ENCODE assay signal across 1 cellular context in the genomic region with DNA sequence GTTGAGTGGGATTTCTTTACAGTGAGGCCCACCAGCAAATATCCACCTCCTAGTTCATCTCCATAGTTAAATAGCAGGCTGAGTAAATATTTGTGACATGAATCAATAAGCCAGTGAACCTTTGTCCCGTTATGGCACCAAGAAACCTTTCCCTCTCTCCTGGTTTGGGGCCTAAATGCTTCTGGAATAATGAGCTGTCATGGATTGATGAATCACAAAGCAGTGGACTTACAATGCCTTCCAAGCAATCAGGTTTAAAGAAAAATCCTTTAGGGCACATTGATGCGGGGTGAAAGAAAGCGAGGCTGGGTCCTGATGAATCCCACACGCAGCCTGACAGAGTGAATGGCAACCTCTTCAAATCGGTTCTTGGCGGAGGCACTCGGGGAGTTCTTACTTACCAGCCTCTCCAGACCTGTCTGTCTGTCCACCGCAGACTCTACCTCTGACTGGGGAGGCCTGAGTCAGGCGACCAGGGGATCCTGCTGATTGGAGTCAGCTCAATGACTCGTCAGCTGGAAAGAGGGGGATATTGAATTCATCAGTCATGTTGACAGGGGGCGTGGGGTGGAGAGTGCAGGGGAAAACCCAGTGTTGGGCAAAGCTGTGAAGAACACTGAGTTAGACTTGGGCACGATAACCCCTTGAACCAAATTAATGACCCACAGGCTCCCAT.
A peak's percentile ranks its signal among the peaks of the same experiment; 100 is the strongest.
TF ChIP-seq lines count a peak whose summit lies in the region.

No MANE protein-coding gene starts in this region.

TF ChIP-seq in HepG2, 621 proteins besides CTCF, POLR2A, EP300 and RAD21 (continued from another document and continues in another):
- TF ChIP-seq, protein P1, sequence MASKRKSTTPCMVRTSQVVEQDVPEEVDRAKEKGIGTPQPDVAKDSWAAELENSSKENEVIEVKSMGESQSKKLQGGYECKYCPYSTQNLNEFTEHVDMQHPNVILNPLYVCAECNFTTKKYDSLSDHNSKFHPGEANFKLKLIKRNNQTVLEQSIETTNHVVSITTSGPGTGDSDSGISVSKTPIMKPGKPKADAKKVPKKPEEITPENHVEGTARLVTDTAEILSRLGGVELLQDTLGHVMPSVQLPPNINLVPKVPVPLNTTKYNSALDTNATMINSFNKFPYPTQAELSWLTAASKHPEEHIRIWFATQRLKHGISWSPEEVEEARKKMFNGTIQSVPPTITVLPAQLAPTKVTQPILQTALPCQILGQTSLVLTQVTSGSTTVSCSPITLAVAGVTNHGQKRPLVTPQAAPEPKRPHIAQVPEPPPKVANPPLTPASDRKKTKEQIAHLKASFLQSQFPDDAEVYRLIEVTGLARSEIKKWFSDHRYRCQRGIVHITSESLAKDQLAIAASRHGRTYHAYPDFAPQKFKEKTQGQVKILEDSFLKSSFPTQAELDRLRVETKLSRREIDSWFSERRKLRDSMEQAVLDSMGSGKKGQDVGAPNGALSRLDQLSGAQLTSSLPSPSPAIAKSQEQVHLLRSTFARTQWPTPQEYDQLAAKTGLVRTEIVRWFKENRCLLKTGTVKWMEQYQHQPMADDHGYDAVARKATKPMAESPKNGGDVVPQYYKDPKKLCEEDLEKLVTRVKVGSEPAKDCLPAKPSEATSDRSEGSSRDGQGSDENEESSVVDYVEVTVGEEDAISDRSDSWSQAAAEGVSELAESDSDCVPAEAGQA (IDR thresholded peaks at IDR 0.05; ENCODE audit: low read depth): 0 out of 2 replicates have a peak, but pooled peaks have one; percentile 47
- TF ChIP-seq, protein P1 (CRISPR knock-in tag; IDR thresholded peaks at IDR 0.05; ENCODE audit: borderline replicate concordance): no peak
- TF ChIP-seq TARDBP (CRISPR knock-in tag; IDR thresholded peaks at IDR 0.05): 0 out of 2 replicates have a peak, but pooled peaks have one; percentile 71
- TF ChIP-seq HDAC2 (CRISPR knock-in tag; IDR thresholded peaks at IDR 0.05): peak; percentile 82
- no peak for TF ChIP-seq ZNF598 (CRISPR knock-in tag; IDR thresholded peaks at IDR 0.05; ENCODE audit: borderline replicate concordance)
- peak; percentile 64; the same call in 1 of the 2 replicates for TF ChIP-seq LCORL (IDR thresholded peaks at IDR 0.05)
- TF ChIP-seq LCORL (CRISPR knock-in tag; IDR thresholded peaks at IDR 0.05): peak; percentile 80
- no peak for TF ChIP-seq HNRNPLL (IDR thresholded peaks at IDR 0.05; ENCODE audit: low read depth, low read length, poor library complexity, severe bottlenecking)
- peak; percentile 92 for TF ChIP-seq PHF21A (CRISPR knock-in tag; IDR thresholded peaks at IDR 0.05)
- TF ChIP-seq ZNF24 (IDR thresholded peaks at IDR 0.05): no peak
- TF ChIP-seq, protein P2, sequence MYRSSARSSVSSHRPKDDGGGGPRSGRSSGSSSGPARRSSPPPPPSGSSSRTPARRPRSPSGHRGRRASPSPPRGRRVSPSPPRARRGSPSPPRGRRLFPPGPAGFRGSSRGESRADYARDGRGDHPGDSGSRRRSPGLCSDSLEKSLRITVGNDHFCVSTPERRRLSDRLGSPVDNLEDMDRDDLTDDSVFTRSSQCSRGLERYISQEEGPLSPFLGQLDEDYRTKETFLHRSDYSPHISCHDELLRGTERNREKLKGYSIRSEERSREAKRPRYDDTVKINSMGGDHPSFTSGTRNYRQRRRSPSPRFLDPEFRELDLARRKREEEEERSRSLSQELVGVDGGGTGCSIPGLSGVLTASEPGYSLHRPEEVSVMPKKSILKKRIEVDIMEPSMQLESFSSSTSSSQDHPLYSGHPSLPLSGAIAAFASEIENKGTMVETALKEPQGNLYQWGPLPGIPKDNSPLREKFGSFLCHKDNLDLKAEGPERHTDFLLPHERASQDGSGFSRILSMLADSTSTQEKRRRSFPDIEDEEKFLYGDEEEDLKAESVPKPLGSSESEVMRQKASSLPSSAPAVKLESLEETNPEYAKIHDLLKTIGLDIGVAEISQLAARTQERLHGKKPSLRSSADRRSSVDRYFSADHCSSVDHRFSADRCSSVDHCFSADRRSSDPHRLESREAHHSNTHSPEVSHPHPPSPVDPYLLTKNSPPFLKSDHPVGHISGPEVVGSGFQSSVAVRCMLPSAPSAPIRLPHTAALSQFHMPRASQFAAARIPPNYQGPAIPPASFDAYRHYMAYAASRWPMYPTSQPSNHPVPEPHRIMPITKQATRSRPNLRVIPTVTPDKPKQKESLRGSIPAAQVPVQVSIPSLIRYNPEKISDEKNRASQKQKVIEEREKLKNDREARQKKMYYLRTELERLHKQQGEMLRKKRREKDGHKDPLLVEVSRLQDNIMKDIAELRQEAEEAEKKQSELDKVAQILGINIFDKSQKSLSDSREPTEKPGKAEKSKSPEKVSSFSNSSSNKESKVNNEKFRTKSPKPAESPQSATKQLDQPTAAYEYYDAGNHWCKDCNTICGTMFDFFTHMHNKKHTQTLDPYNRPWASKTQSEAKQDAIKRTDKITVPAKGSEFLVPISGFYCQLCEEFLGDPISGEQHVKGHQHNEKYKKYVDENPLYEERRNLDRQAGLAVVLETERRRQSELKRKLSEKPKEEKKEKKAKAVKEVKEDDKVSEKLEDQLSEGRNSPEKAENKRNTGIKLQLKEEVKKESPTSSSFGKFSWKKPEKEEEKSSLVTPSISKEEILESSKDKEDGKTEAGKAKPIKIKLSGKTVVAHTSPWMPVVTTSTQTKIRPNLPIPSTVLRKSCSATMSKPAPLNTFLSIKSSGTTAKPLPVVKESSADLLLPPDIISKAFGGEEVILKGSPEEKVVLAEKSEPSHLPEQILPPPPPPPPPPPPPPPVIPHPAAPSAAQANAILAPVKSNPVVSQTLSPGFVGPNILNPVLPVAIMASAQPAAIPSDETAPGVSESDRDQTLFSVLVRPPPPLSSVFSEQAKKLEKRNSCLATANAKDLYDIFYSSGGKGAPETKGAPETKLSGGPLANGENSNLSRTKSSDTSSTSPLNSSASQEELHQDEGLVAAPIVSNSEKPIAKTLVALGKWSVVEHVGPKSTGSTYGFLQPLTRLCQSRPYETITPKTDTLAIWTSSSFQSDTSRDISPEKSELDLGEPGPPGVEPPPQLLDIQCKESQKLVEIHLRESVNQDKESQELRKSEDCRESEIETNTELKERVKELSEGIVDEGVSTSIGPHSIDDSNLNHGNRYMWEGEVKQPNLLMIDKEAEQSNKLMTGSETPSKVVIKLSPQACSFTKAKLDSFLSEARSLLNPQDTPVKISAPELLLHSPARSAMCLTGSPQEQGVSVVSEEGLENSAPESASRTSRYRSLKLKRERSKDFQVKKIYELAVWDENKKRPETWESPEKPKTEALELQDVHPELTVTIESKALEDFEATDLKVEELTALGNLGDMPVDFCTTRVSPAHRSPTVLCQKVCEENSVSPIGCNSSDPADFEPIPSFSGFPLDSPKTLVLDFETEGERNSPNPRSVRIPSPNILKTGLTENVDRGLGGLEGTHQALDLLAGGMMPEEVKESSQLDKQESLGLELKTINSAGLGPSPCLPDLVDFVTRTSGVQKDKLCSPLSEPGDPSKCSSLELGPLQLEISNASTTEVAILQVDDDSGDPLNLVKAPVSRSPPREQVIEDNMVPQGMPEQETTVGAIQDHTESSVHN (CRISPR knock-in tag; IDR thresholded peaks at IDR 0.05): no peak
- TF ChIP-seq SP1 (IDR thresholded peaks at IDR 0.05): no peak
- no peak for TF ChIP-seq SP1 (CRISPR knock-in tag; IDR thresholded peaks at IDR 0.05)
- TF ChIP-seq, protein P3, sequence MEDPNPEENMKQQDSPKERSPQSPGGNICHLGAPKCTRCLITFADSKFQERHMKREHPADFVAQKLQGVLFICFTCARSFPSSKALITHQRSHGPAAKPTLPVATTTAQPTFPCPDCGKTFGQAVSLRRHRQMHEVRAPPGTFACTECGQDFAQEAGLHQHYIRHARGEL (CRISPR knock-in tag; IDR thresholded peaks at IDR 0.05): no peak
- TF ChIP-seq MAZ (IDR thresholded peaks at IDR 0.05; ENCODE audit: borderline replicate concordance, low read depth, low read length): no peak
- TF ChIP-seq MAZ (CRISPR knock-in tag; IDR thresholded peaks at IDR 0.05; ENCODE audit: low read depth): no peak
- TF ChIP-seq HNRNPK (IDR thresholded peaks at IDR 0.05; ENCODE audit: low read depth, low read length, poor library complexity, severe bottlenecking): no peak
- TF ChIP-seq ZBTB7A (CRISPR knock-in tag; IDR thresholded peaks at IDR 0.05): peak; percentile 36; the same call in 1 of the 2 replicates
- TF ChIP-seq, protein P4, sequence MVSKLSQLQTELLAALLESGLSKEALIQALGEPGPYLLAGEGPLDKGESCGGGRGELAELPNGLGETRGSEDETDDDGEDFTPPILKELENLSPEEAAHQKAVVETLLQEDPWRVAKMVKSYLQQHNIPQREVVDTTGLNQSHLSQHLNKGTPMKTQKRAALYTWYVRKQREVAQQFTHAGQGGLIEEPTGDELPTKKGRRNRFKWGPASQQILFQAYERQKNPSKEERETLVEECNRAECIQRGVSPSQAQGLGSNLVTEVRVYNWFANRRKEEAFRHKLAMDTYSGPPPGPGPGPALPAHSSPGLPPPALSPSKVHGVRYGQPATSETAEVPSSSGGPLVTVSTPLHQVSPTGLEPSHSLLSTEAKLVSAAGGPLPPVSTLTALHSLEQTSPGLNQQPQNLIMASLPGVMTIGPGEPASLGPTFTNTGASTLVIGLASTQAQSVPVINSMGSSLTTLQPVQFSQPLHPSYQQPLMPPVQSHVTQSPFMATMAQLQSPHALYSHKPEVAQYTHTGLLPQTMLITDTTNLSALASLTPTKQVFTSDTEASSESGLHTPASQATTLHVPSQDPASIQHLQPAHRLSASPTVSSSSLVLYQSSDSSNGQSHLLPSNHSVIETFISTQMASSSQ (IDR thresholded peaks at IDR 0.05; ENCODE audit: low read depth): peak; percentile 55; the same call in 1 of the 2 replicates
- TF ChIP-seq, protein P4 (CRISPR knock-in tag; IDR thresholded peaks at IDR 0.05; ENCODE audit: borderline replicate concordance): peak; percentile 37; the same call in 1 of the 2 replicates
- TF ChIP-seq, protein P5, sequence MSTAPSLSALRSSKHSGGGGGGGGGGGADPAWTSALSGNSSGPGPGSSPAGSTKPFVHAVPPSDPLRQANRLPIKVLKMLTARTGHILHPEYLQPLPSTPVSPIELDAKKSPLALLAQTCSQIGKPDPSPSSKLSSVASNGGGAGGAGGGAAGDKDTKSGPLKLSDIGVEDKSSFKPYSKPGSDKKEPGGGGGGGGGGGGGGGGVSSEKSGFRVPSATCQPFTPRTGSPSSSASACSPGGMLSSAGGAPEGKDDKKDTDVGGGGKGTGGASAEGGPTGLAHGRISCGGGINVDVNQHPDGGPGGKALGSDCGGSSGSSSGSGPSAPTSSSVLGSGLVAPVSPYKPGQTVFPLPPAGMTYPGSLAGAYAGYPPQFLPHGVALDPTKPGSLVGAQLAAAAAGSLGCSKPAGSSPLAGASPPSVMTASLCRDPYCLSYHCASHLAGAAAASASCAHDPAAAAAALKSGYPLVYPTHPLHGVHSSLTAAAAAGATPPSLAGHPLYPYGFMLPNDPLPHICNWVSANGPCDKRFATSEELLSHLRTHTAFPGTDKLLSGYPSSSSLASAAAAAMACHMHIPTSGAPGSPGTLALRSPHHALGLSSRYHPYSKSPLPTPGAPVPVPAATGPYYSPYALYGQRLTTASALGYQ (CRISPR knock-in tag; IDR thresholded peaks at IDR 0.05): peak; percentile 90
- TF ChIP-seq ZNF558 (CRISPR knock-in tag; IDR thresholded peaks at IDR 0.05; ENCODE audit: borderline replicate concordance): no peak; the same call in 1 of the 2 replicates
- TF ChIP-seq ZNF564 (CRISPR knock-in tag; IDR thresholded peaks at IDR 0.05): no peak
- TF ChIP-seq, protein P6, sequence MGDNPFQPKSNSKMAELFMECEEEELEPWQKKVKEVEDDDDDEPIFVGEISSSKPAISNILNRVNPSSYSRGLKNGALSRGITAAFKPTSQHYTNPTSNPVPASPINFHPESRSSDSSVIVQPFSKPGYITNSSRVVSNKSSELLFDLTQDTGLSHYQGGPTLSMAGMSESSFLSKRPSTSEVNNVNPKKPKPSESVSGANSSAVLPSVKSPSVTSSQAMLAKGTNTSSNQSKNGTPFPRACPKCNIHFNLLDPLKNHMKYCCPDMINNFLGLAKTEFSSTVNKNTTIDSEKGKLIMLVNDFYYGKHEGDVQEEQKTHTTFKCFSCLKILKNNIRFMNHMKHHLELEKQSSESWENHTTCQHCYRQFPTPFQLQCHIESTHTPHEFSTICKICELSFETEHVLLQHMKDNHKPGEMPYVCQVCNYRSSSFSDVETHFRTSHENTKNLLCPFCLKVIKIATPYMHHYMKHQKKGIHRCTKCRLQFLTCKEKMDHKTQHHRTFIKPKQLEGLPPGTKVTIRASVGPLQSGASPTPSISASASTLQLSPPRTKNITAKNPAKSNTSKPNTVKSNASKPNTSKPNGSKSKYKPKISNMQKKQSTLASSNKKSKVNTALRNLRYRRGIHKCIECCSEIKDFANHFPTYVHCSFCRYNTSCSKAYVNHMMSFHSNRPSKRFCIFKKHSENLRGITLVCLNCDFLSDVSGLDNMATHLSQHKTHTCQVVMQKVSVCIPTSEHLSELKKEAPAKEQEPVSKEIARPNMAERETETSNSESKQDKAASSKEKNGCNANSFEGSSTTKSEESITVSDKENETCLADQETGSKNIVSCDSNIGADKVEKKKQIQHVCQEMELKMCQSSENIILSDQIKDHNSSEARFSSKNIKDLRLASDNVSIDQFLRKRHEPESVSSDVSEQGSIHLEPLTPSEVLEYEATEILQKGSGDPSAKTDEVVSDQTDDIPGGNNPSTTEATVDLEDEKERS (CRISPR knock-in tag; IDR thresholded peaks at IDR 0.05): 0 out of 2 replicates have a peak, but pooled peaks have one; percentile 21
- peak; percentile 96 for TF ChIP-seq HNF4A (CRISPR knock-in tag; IDR thresholded peaks at IDR 0.05)
